ENCODE assay signal across 15 cellular contexts in the genomic region with DNA sequence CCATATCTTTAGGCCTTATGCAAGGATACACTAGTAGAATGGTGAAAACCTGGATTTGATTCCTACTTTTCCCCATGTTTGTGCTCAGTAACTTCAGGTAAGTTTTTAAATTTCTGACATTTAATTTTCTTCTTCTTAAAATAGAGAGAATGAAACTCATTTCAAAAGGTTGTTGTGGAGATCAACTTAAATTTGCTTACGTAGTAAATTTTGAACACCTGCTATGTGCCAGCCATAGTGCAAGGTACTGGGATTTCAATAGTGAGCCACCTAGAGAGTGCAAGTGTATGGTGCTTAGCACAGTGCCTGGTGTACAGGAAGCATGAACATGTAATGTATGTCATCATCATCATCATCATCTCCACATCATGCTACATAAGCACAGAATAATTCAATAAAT.
A peak's percentile ranks its signal among the peaks of the same experiment; 100 is the strongest.
DNase-seq lines count a peak whose midpoint lies in the region; ATAC-seq and TF ChIP-seq lines count a peak whose summit lies in the region.
"Had no signal": no experiment of that assay in that cellular context is flagged by ENCODE, and none has a peak within 500 bp of the region (broad histone marks: within the 10 kb centered on the region; RNA-seq: fewer than 3 reads in every experiment).

No MANE protein-coding gene starts in this region.

- no peak for ATAC-seq in right lobe of liver
- ATAC-seq in HG03039 (IDR thresholded peaks at IDR 0.05; ENCODE audit: unreplicated experiment) = no peak
- ATAC-seq in left lobe of liver = no peak

- no peaks in the 10 kb centered on the region for H3K27me3 ChIP-seq in adipocyte (replicated peaks; ENCODE audit: control insufficient read depth, insufficient read depth, low read length)
- H3K27me3 ChIP-seq in right lobe of liver = no peaks in the 10 kb centered on the region
- no peaks in the 10 kb centered on the region for H3K27me3 ChIP-seq in subcutaneous abdominal adipose tissue (ENCODE audit: control insufficient read depth in 5 of 5, insufficient read depth in 4 of 5, low read length in 5 of 5)
- H3K27me3 ChIP-seq: BLaER1 treated with 17β-estradiol and CSF1 and Interleukin-3, amounts not matched to agents 10 nM and 100 nM had no signal

- peak overlapping the region; percentile 33 to 64 (median 41) for H3K27ac ChIP-seq in right lobe of liver
- peak overlapping the region; percentile 45 for H3K27ac ChIP-seq in subcutaneous abdominal adipose tissue (ENCODE audit: low read depth, low read length)

- peaks cover 67% of the 10 kb centered on the region for H3K4me1 Mint-ChIP-seq in Calu3 (ENCODE audit: low read depth, unreplicated experiment)
- H3K4me1 Mint-ChIP-seq: H9 had no signal

- H3K27me3 Mint-ChIP-seq in Calu3 (ENCODE audit: unreplicated experiment) = no peaks in the 10 kb centered on the region
- H3K27me3 Mint-ChIP-seq: B cell had no signal

- H3K4me1 ChIP-seq in adipocyte (ENCODE audit: control insufficient read depth, insufficient read depth, low read length) = peaks cover 43% of the 10 kb centered on the region
- H3K4me1 ChIP-seq in right lobe of liver = peaks cover 0 to 31% (median 4%) of the 10 kb centered on the region in 4 donors
- peaks cover 3 to 38% (median 31%) of the 10 kb centered on the region in 5 donors for H3K4me1 ChIP-seq in subcutaneous abdominal adipose tissue (ENCODE audit: control insufficient read depth in 5 of 5, insufficient read depth in 5 of 5, low read length in 5 of 5)

- no peak for TF ChIP-seq CTCF in Calu3 (IDR thresholded peaks at IDR 0.05; ENCODE audit: unreplicated experiment)
- no peak for TF ChIP-seq CTCF in right lobe of liver (IDR thresholded peaks at IDR 0.05)

- no peak overlapping the region for H3K4me3 ChIP-seq in adipocyte (ENCODE audit: low read length)
- H3K4me3 ChIP-seq in right lobe of liver = no peak overlapping the region
- H3K4me3 ChIP-seq in subcutaneous abdominal adipose tissue (ENCODE audit: low read depth in 1 of 5, low read length in 5 of 5) = no peak overlapping the region
- H3K4me3 ChIP-seq: BLaER1 treated with 17β-estradiol and CSF1 and Interleukin-3, amounts not matched to agents 10 nM and 100 nM had no signal

- CTCF ChIA-PET in Calu3 (lab: Charles Lee) = interaction anchor here (1.4 kb wide), 1 partner anchor 17 kb away, joined by 5 read pairs; no protein-coding TSS in a partner anchor

- H3K9ac ChIP-seq in adipocyte (ENCODE audit: low read length) (peak overlapping the region; percentile 11), subcutaneous abdominal adipose tissue (ENCODE audit: low read length in 5 of 5) (peak overlapping the region in 1 of 5 donors; percentile 38)
- H3K9ac ChIP-seq: BLaER1 treated with 17β-estradiol and CSF1 and Interleukin-3, amounts not matched to agents 10 nM and 100 nM had no signal

- in situ Hi-C loops in G401 (cut with HindIII; ENCODE audit: low sequenced_read_pairs) = no loop called here

- intact Hi-C loops in Calu3 (cut with micrococcal nuclease; ENCODE audit: unreplicated experiment) (loop anchor here (1.0 to 5.0 kb wide), 3 partner anchors 9 to 58 kb away; no protein-coding TSS in a partner anchor), right lobe of liver (cut with DNase I) (no loop called here)

- DNase-seq in Calu3 (no peak), adipocyte (ENCODE audit: low read depth) (no peak), right lobe of liver (no peak), GOT3 (lab: John Stamatoyannopoulos, UW) (no peak), left lobe of liver (ENCODE audit: low spot score) (no peak), G401 (ENCODE audit: low spot score) (no peak)
- DNase-seq: 8988T; CD8-positive, alpha-beta memory T cell; COR-L47; DMS79; H9 had no signal

- WGBS in right lobe of liver (ENCODE audit: insufficient coverage, low coverage, low lambda C conversion rate, missing lambda C conversion rate) = 90% methylated on average over 1 of the region's 1 CpG

- H3K9me3 Mint-ChIP-seq in Calu3 (ENCODE audit: low read depth, unreplicated experiment) = peaks cover 2% of the 10 kb centered on the region
- H3K9me3 Mint-ChIP-seq: CD8-positive, alpha-beta memory T cell; H9 had no signal

- H3K4me3 Mint-ChIP-seq in Calu3 (ENCODE audit: low read depth, unreplicated experiment) = no peak overlapping the region
- H3K4me3 Mint-ChIP-seq: B cell; CD8-positive, alpha-beta memory T cell; H9 had no signal

- TF ChIP-seq POLR2A in right lobe of liver (IDR thresholded peaks at IDR 0.05) = no peak

- peak overlapping the region; percentile 73 for H3K27ac Mint-ChIP-seq in Calu3 (ENCODE audit: unreplicated experiment)
- H3K27ac Mint-ChIP-seq: B cell; CD8-positive, alpha-beta memory T cell; H9 had no signal

- no TSS peak for BruUV-seq in Calu3 (replicated peaks; lab: Mats Ljungman, UMichigan)

- no peaks in the 10 kb centered on the region for H3K36me3 ChIP-seq in adipocyte (ENCODE audit: control insufficient read depth, insufficient read depth, low read length, severe bottlenecking)
- no peaks in the 10 kb centered on the region for H3K36me3 ChIP-seq in right lobe of liver
- no peaks in the 10 kb centered on the region for H3K36me3 ChIP-seq in subcutaneous abdominal adipose tissue (ENCODE audit: control insufficient read depth in 5 of 5, insufficient read depth in 5 of 5, low read length in 5 of 5)
- H3K36me3 ChIP-seq: BLaER1 treated with 17β-estradiol and CSF1 and Interleukin-3, amounts not matched to agents 10 nM and 100 nM had no signal

- no peaks in the 10 kb centered on the region for H3K9me3 ChIP-seq in adipocyte (ENCODE audit: control insufficient read depth, low read length)
- no peaks in the 10 kb centered on the region for H3K9me3 ChIP-seq in right lobe of liver
- H3K9me3 ChIP-seq in subcutaneous abdominal adipose tissue (ENCODE audit: control insufficient read depth in 5 of 5, low read length in 5 of 5) = no peaks in the 10 kb centered on the region

- H3K36me3 Mint-ChIP-seq in Calu3 (ENCODE audit: insufficient read depth, unreplicated experiment) = no peaks in the 10 kb centered on the region
- H3K36me3 Mint-ChIP-seq: CD8-positive, alpha-beta memory T cell had no signal
